32 cellular contexts compared by ENCODE assay signal in the genomic region with DNA sequence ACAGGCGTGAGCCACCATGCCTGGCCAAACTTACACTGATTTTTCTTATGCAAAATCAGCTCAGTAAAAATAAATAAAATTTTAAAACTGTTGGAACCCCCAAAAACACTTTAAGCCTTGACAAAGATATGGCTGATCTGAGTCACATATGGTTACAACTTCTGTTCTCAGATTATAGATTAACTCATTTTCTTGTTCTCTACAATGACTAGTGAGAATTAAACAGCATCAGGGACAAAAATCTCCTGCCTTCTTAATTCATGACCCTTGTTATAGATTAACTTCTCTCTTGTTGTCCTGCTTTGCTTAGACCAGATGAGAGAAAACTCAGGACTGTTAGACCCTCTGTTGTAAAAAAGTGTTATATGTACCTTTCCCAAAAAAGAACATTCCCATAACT. TPM values are rescaled to one million over a fixed set of nuclear protein-coding genes. Genes with fewer than 3 reads are reported as not detected.
DNase-seq lines count a peak whose midpoint lies in the region; ATAC-seq, FAIRE-seq and TF ChIP-seq lines count a peak whose summit lies in the region.
"Had no signal": no experiment of that assay in that cellular context is flagged by ENCODE, and none has a peak within 500 bp of the region (broad histone marks: within the 10 kb centered on the region; RNA-seq: fewer than 3 reads in every experiment).

No MANE protein-coding gene starts in this region.

- DNase-seq in kidney epithelial cell (ENCODE audit: low read depth) (peak; percentile 7), anterior cingulate cortex (lab: John Stamatoyannopoulos, UW) (no peak), urothelium cell line (ENCODE audit: low spot score) (no peak), NCI-H2029 (lab: John Stamatoyannopoulos, UW) (no peak)
- no peak for DNase-seq in stimulated activated CD4-positive, alpha-beta T cell treated with anti-CD3 and anti-CD28 coated beads, Interleukin-1b, Interleukin-23, amount 100 ng/mL, for 48 hours
- DNase-seq: Caco-2; CD8-positive, alpha-beta T cell; DMS 273 treated with DMSO at 0.1 percent for 48 hours; DMS79; EL; GDM1; H9; IMR-90; KG1; MG63; NCI-H1105 treated with DMSO at 0.1 percent for 48 hours; NCI-H146; NCI-H2029 treated with DMSO at 0.1 percent for 48 hours; NCI-H446 treated with DMSO at 0.1 percent for 48 hours; NCI-H526; NCI-H82; NK-92 treated with Interleukin-12 subunit alpha and Interleukin-12 subunit beta, amount 100 ng/mL, for 24 hours; PC-3; SJCRH30 had no signal

- ATAC-seq in GM18907 (IDR thresholded peaks at IDR 0.05; ENCODE audit: unreplicated experiment) = peak; percentile 73
- peak; percentile 56 for ATAC-seq in HG03060 (IDR thresholded peaks at IDR 0.05; ENCODE audit: low read depth, unreplicated experiment)
- ATAC-seq: CD8-positive, alpha-beta T cell; GM23338; PC-3; Right ventricle myocardium inferior; SK-N-SH treated with all-trans-retinoic acid at 6 μM for 48 hours had no signal

- H3K4me3 ChIP-seq in kidney epithelial cell (ENCODE audit: low read depth, low read length) = no peak overlapping the region
- H3K4me3 ChIP-seq: GM23338, MG63, SJCRH30 had no signal

- no peak for TF ChIP-seq CTCF in kidney epithelial cell (IDR thresholded peaks at IDR 0.05; ENCODE audit: insufficient read depth, low read length, poor library complexity, severe bottlenecking)

- H3K36me3 ChIP-seq in kidney epithelial cell (ENCODE audit: control insufficient read depth, insufficient read depth, low read length) = no peaks in the 10 kb centered on the region
- H3K36me3 ChIP-seq: MG63, SJCRH30 had no signal

- H3K27me3 ChIP-seq in kidney epithelial cell (ENCODE audit: control insufficient read depth, insufficient read depth, low read length) = peaks cover 2% of the 10 kb centered on the region
- H3K27me3 ChIP-seq: MG63, SJCRH30 had no signal

- FAIRE-seq in urothelium cell line (lab: Jason Lieb, UNC) = no peak
- FAIRE-seq: A204.1, GM12891 had no signal

RNA-seq across cellular contexts. Expression of gene EXOC1L, which starts 24.2 kb away (rescaled TPM):
- total RNA-seq in kidney epithelial cell = not detected in 2 replicates
- total RNA-seq: B cell; Caco-2; CD8-positive, alpha-beta T cell; GM23338; H9; IMR-90; PC-3; Right ventricle myocardium inferior; SJCRH30 had no signal

RNA-seq across cellular contexts. Expression of gene EXOC1, which starts 58.1 kb away (rescaled TPM):
- total RNA-seq in kidney epithelial cell = 32.4 and 41.1 TPM in 2 replicates
